Comparison of ENCODE assay signal across 11 cellular contexts in genomic region chr4:29081230-29081955, GRCh38.
DNase-seq lines count a peak whose midpoint lies in the region; ATAC-seq and TF ChIP-seq lines count a peak whose summit lies in the region.
"Had no signal": no experiment of that assay in that cellular context is flagged by ENCODE, and none has a peak within 500 bp of the region (broad histone marks: within the 10 kb centered on the region; RNA-seq: fewer than 3 reads in every experiment).

No MANE protein-coding gene starts in this region.

- H3K4me3 ChIP-seq in AG04450 (ENCODE audit: low read depth, low read length), result no peak overlapping the region
- no peak overlapping the region for H3K4me3 ChIP-seq in foreskin fibroblast (ENCODE audit: low read depth in 1 of 2, low read length in 2 of 2)

- H3K9me3 ChIP-seq in AG04450 (ENCODE audit: control insufficient read depth, insufficient read depth, low read length), result no peaks in the 10 kb centered on the region

- ATAC-seq in HG03135 (IDR thresholded peaks at IDR 0.05; ENCODE audit: unreplicated experiment), result no peak

- peak; percentile 40 for TF ChIP-seq CTCF in AG04450 (IDR thresholded peaks at IDR 0.05; ENCODE audit: low read depth, low read length)
- TF ChIP-seq CTCF in foreskin fibroblast (IDR thresholded peaks at IDR 0.05; ENCODE audit: low read depth, low read length), result peak; percentile 11
- no peak for TF ChIP-seq CTCF in GM10266 (IDR thresholded peaks at IDR 0.05; ENCODE audit: control insufficient read depth, insufficient read depth, low read depth, missing control alignments)

- peak; percentile 51 for TF ChIP-seq RAD21 in Ishikawa (IDR thresholded peaks at IDR 0.05; ENCODE audit: low read depth)

- no peak for TF ChIP-seq EP300 in Ishikawa (IDR thresholded peaks at IDR 0.05; ENCODE audit: borderline replicate concordance)

- CTCF ChIA-PET in AG04450 (lab: Charles Lee), result no interaction called here

- no peak overlapping the region for H3K27ac ChIP-seq in AG04450 (ENCODE audit: low read depth, low read length)
- H3K27ac ChIP-seq: parathyroid adenoma had no signal

- POLR2A ChIA-PET in AG04450 (lab: Yijun Ruan, JAX), result no interaction called here

- DNase-seq in AG04450 (ENCODE audit: low read depth, low spot score) (no peak), SK-N-DZ (ENCODE audit: low spot score) (peak; percentile 1), foreskin fibroblast (no peak), DMS153 (lab: John Stamatoyannopoulos, UW) (no peak), GM10266 (ENCODE audit: extremely low spot score) (no peak), NCI-H774 (lab: John Stamatoyannopoulos, UW) (no peak)
- DNase-seq: activated B cell treated with CpG ODN at 0.5 μM for 24 hours, activated gamma-delta T cell treated with Interleukin-2 at 50 U/mL for 16 hours had no signal

- no peaks in the 10 kb centered on the region for H3K27me3 ChIP-seq in AG04450 (ENCODE audit: control insufficient read depth, insufficient read depth, low read length)

TF ChIP-seq in Ishikawa, 13 proteins besides CTCF, POLR2A, EP300 and RAD21:
- TF ChIP-seq ZBTB7A (IDR thresholded peaks at IDR 0.05; ENCODE audit: low read depth), result no peak
